18 cellular contexts compared by ENCODE assay signal in the genomic region with DNA sequence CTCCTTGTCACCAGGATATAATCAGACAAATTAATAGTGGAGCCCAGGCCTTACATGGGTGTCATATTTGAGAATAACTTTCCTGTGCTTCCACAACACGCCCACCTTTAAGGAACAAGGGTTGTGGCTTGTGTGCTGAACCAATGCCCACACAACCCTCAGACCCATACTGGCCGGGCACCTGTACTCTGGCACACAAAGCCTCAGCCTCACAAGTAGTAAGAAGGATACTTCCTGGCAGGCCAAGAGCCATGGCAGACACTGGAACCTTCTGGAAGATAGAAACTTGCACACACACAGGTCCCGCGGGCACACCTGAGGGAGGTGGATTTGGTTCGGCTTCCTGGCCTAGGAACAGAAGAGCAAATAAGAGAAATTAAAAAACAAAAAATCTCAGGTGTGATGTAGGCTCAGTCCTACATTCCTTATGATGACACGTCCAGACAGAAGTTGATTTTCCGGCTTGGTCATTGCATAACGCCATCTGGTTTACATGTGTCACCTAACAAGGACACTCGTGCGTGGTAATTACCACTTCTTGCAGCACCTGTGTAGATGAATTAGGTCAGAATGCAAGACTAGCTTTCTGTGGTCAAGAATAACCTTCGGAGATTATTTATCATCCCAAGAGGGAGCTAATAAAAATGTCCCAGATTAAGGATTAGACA. TPM values are rescaled to one million over a fixed set of nuclear protein-coding genes. Genes with fewer than 3 reads are reported as not detected.
DNase-seq lines count a peak whose midpoint lies in the region; ATAC-seq lines count a peak whose summit lies in the region.
"Had no signal": no experiment of that assay in that cellular context is flagged by ENCODE, and none has a peak within 500 bp of the region (broad histone marks: within the 10 kb centered on the region; RNA-seq: fewer than 3 reads in every experiment).

No MANE protein-coding gene starts in this region.

- no peak overlapping the region for H3K4me3 ChIP-seq in esophagus (ENCODE audit: low read depth in 1 of 2, low read length in 2 of 2)
- H3K4me3 ChIP-seq: GM12878, heart right ventricle, right atrium auricular region had no signal

- peak overlapping the region; percentile 95 to 97 for H3K27ac ChIP-seq in esophagus (ENCODE audit: low read depth in 2 of 2, low read length in 1 of 2)
- H3K27ac ChIP-seq: heart right ventricle, right atrium auricular region had no signal

- peaks cover 0 to 10% of the 10 kb centered on the region in 2 donors for H3K4me1 ChIP-seq in esophagus (ENCODE audit: control insufficient read depth in 2 of 2, insufficient read depth in 2 of 2, low read length in 1 of 2)
- H3K4me1 ChIP-seq: right atrium auricular region had no signal

- WGBS in esophagus, 2 donors, result 52 to 58% methylated on average over 11 of the region's 11 CpGs

- H3K27me3 ChIP-seq in esophagus (ENCODE audit: control insufficient read depth in 1 of 2, insufficient read depth in 2 of 2, low read length in 2 of 2), result no peaks in the 10 kb centered on the region
- H3K27me3 ChIP-seq: right atrium auricular region had no signal

- DNase-seq in DMS53 (lab: John Stamatoyannopoulos, UW) (peak; percentile 89), NCI-H774 (lab: John Stamatoyannopoulos, UW) (peak; percentile 18), renal cortical epithelial cell (ENCODE audit: low read depth) (peak; percentile 56)
- DNase-seq in stimulated activated CD8-positive, alpha-beta memory T cell treated with anti-CD3 and anti-CD28 coated beads, Interleukin-4, amount 100 ng/mL, for 48 hours, result no peak
- DNase-seq: activated B cell treated with CpG ODN at 0.5 μM for 24 hours; caudate nucleus; GDM1; heart right ventricle; IMR-90; kidney; NK-92 treated with Interleukin-12 subunit alpha and Interleukin-12 subunit beta, amount 100 ng/mL, for 24 hours; T-cell had no signal

- H3K36me3 ChIP-seq in esophagus (ENCODE audit: control insufficient read depth in 2 of 2, insufficient read depth in 2 of 2, low read length in 1 of 2), result no peaks in the 10 kb centered on the region
- H3K36me3 ChIP-seq: heart right ventricle, right atrium auricular region had no signal

- ATAC-seq in HG03432 (IDR thresholded peaks at IDR 0.05; ENCODE audit: unreplicated experiment) (no peak), GM18502 (IDR thresholded peaks at IDR 0.05; ENCODE audit: poor library complexity, unreplicated experiment) (no peak)
- ATAC-seq: GM12878, heart right ventricle, Right ventricle myocardium inferior, T-cell had no signal

- H3K9me3 ChIP-seq in esophagus (ENCODE audit: control insufficient read depth in 2 of 2, insufficient read depth in 1 of 2, low read depth in 1 of 2, low read length in 1 of 2), result no peaks in the 10 kb centered on the region
- H3K9me3 ChIP-seq: right atrium auricular region had no signal

RNA-seq across cellular contexts. Expression of a gene that starts 5.8 kb away (rescaled TPM):
- polyA plus RNA-seq in esophagus, result 10 to 100 TPM; 17.7 to 23.5 TPM
- total RNA-seq in renal cortical epithelial cell, result 16.1 and 38.1 TPM in 2 replicates

RNA-seq across cellular contexts. Expression of a gene that starts 20.2 kb away (rescaled TPM):
- polyA plus RNA-seq in esophagus, result 1 to 10 TPM; 4.7 to 4.9 TPM
- total RNA-seq in renal cortical epithelial cell, result 12.2 and 23.7 TPM in 2 replicates
